ENCODE assay signal across 2 cellular contexts in the genomic region with DNA sequence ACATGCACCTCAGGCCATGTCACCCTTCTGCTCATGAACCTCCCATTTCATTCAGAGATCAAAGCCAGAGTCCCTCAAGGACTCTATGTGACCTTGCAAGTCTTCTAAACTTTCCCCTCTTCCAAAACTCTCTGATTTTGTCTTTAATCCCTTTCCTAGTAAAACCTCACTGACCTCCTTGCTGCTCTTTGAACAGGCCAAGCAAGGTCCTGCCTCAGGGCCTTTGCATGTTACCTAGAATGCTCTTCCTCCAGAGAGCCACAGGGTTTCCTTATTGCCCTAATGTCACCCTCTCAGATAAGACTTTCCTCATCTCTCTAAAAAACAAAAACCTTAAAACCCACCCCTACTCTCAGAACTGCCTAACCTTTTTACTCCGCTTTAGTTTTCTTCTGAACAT.
A peak's percentile ranks its signal among the peaks of the same experiment; 100 is the strongest.
TF ChIP-seq lines count a peak whose summit lies in the region.

No MANE protein-coding gene starts in this region.

TF ChIP-seq in GM12891, 5 proteins besides CTCF, POLR2A, EP300 and RAD21:
- TF ChIP-seq SPI1 (IDR thresholded peaks at IDR 0.05; ENCODE audit: low read depth, low read length) (no peak), POU2F2 (IDR thresholded peaks at IDR 0.05; ENCODE audit: low read depth, low read length) (no peak), PAX5 (IDR thresholded peaks at IDR 0.05; ENCODE audit: insufficient read depth, low read length, severe bottlenecking) (no peak), TAF1 (IDR thresholded peaks at IDR 0.05; ENCODE audit: low read depth, low read length) (no peak), POLR2AphosphoS5 (IDR thresholded peaks at IDR 0.05; ENCODE audit: low read depth, low read length) (no peak)

TF ChIP-seq in K562, 482 proteins besides CTCF, POLR2A, EP300 and RAD21:
- TF ChIP-seq RBM25 (IDR thresholded peaks at IDR 0.05; ENCODE audit: low read depth, low read length, severe bottlenecking) (peak; percentile 84), BCOR (IDR thresholded peaks at IDR 0.05) (peak; percentile 92), RCOR1 (IDR thresholded peaks at IDR 0.05; ENCODE audit: borderline replicate concordance in 1 of 2, low read depth in 2 of 2, low read length in 2 of 2) (0 out of 4 replicates have a peak, but pooled peaks of 1 of the 2 experiments have one; percentile 46), HDAC2 (IDR thresholded peaks at IDR 0.05) (peak; percentile 66), SETDB1 (IDR thresholded peaks at IDR 0.05; ENCODE audit: low read length) (no peak), FOXA1 (IDR thresholded peaks at IDR 0.05; ENCODE audit: borderline replicate concordance) (no peak), SRSF7 (optimal IDR thresholded peaks at IDR 0.05; ENCODE audit: low read depth, low read length) (no peak), SMARCA5 (IDR thresholded peaks at IDR 0.05) (peak; percentile 94), ATF6 (CRISPR knock-in tag; IDR thresholded peaks at IDR 0.05) (no peak), SMARCC2 (IDR thresholded peaks at IDR 0.05; ENCODE audit: low read depth) (no peak), ZSCAN29 (IDR thresholded peaks at IDR 0.05) (no peak), KDM1A (IDR thresholded peaks at IDR 0.05) (peak; percentile 75 to 83; a peak in 3 of 4 replicates), POLR2AphosphoS5 (IDR thresholded peaks at IDR 0.05; ENCODE audit: control insufficient read depth, insufficient read depth, low read depth, low read length) (no peak), MLLT1 (IDR thresholded peaks at IDR 0.05) (0 out of 4 replicates have a peak, but pooled peaks of 1 of the 2 experiments have one; percentile 14), ZBTB8A (IDR thresholded peaks at IDR 0.05; ENCODE audit: partially characterized antibody) (peak; percentile 5), BMI1 (IDR thresholded peaks at IDR 0.05; ENCODE audit: low read length) (no peak)
- TF ChIP-seq, protein P1, sequence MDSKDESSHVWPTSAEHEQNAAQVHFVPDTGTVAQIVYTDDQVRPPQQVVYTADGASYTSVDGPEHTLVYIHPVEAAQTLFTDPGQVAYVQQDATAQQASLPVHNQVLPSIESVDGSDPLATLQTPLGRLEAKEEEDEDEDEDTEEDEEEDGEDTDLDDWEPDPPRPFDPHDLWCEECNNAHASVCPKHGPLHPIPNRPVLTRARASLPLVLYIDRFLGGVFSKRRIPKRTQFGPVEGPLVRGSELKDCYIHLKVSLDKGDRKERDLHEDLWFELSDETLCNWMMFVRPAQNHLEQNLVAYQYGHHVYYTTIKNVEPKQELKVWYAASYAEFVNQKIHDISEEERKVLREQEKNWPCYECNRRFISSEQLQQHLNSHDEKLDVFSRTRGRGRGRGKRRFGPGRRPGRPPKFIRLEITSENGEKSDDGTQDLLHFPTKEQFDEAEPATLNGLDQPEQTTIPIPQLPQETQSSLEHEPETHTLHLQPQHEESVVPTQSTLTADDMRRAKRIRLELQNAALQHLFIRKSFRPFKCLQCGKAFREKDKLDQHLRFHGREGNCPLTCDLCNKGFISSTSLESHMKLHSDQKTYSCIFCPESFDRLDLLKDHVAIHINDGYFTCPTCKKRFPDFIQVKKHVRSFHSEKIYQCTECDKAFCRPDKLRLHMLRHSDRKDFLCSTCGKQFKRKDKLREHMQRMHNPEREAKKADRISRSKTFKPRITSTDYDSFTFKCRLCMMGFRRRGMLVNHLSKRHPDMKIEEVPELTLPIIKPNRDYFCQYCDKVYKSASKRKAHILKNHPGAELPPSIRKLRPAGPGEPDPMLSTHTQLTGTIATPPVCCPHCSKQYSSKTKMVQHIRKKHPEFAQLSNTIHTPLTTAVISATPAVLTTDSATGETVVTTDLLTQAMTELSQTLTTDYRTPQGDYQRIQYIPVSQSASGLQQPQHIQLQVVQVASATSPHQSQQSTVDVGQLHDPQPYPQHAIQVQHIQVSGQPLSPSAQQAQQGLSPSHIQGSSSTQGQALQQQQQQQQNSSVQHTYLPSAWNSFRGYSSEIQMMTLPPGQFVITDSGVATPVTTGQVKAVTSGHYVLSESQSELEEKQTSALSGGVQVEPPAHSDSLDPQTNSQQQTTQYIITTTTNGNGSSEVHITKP (IDR thresholded peaks at IDR 0.05; ENCODE audit: partially characterized antibody), result no peak
